ENCODE assay signal across 1 cellular context in the genomic region with DNA sequence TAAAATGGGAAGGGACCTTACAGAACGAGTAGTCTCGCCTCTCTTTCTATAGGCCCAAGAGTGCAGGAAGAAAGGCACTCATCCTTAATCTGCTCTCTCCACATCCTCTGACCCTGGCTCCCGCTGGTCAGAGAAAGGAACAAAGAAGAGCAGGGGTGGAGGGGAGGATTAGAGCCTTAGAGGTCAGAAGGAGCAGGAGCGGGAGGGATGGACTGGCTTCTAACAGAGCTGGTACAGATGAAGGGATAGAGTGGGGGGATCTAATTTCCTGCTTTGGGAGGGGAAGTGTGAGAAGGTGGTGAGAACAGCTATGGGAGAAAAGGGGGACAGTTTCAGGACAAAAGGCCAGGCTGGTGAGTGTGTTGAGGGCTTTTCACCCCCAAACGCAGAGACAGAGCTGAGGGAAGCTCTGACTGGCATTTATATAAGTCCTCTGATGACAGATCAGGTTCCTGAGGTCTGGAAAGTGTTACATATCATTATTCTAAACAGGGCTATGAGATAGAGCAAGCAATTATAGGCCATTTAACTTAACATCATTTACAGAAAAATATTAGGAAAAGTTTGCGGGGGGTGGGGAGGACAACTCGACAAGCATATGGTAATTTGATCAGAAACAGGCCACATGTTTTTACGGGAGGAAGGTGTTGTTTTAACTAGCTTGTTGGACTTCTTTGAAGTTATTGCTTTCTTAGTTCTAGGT.
TF ChIP-seq lines count a peak whose summit lies in the region.

No MANE protein-coding gene starts in this region.

TF ChIP-seq in WTC11, 78 proteins besides CTCF, POLR2A, EP300 and RAD21:
- TF ChIP-seq, protein P1, sequence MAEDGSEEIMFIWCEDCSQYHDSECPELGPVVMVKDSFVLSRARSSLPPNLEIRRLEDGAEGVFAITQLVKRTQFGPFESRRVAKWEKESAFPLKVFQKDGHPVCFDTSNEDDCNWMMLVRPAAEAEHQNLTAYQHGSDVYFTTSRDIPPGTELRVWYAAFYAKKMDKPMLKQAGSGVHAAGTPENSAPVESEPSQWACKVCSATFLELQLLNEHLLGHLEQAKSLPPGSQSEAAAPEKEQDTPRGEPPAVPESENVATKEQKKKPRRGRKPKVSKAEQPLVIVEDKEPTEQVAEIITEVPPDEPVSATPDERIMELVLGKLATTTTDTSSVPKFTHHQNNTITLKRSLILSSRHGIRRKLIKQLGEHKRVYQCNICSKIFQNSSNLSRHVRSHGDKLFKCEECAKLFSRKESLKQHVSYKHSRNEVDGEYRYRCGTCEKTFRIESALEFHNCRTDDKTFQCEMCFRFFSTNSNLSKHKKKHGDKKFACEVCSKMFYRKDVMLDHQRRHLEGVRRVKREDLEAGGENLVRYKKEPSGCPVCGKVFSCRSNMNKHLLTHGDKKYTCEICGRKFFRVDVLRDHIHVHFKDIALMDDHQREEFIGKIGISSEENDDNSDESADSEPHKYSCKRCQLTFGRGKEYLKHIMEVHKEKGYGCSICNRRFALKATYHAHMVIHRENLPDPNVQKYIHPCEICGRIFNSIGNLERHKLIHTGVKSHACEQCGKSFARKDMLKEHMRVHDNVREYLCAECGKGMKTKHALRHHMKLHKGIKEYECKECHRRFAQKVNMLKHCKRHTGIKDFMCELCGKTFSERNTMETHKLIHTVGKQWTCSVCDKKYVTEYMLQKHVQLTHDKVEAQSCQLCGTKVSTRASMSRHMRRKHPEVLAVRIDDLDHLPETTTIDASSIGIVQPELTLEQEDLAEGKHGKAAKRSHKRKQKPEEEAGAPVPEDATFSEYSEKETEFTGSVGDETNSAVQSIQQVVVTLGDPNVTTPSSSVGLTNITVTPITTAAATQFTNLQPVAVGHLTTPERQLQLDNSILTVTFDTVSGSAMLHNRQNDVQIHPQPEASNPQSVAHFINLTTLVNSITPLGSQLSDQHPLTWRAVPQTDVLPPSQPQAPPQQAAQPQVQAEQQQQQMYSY (CRISPR knock-in tag; IDR thresholded peaks at IDR 0.05): peak; percentile 80
- TF ChIP-seq ZNF671 (CRISPR knock-in tag; IDR thresholded peaks at IDR 0.05) (no peak), ZNF263 (CRISPR knock-in tag; IDR thresholded peaks at IDR 0.05; ENCODE audit: low read depth) (no peak), ZSCAN18 (CRISPR knock-in tag; IDR thresholded peaks at IDR 0.05) (no peak), ATF2 (CRISPR knock-in tag; IDR thresholded peaks at IDR 0.05; ENCODE audit: borderline replicate concordance, low read depth) (no peak)
